ENCODE assay signal across 1 cellular context in genomic region chr6:26103770-26104456, GRCh38.
TF ChIP-seq lines count a peak whose summit lies in the region.

No MANE protein-coding gene starts in this region.

TF ChIP-seq in GM12878, 131 proteins besides CTCF, POLR2A, EP300 and RAD21 (continued from another document and continues in another):
- TF ChIP-seq IRF4 (IDR thresholded peaks at IDR 0.05; ENCODE audit: low read depth, low read length): peak; percentile 45; the same call in 1 of the 2 replicates
- peak; percentile 100 for TF ChIP-seq ZBED1 (IDR thresholded peaks at IDR 0.05; ENCODE audit: borderline replicate concordance)
- TF ChIP-seq TCF3 (IDR thresholded peaks at IDR 0.05; ENCODE audit: borderline replicate concordance, insufficient read depth, low read depth, low read length): peak; percentile 98
- peak; percentile 84 for TF ChIP-seq ZNF24 (IDR thresholded peaks at IDR 0.05)
- peak; percentile 88 for TF ChIP-seq FOXK2 (IDR thresholded peaks at IDR 0.05)
- TF ChIP-seq ZBTB40 (IDR thresholded peaks at IDR 0.05; ENCODE audit: borderline replicate concordance): peak; percentile 90; the same call in 1 of the 2 replicates
- TF ChIP-seq EZH2 (IDR thresholded peaks at IDR 0.05; ENCODE audit: borderline replicate concordance, control insufficient read depth, low read depth, low read length): no peak
- TF ChIP-seq HDGF (IDR thresholded peaks at IDR 0.05): no peak
- TF ChIP-seq JUNB (IDR thresholded peaks at IDR 0.05): peak; percentile 45; the same call in 1 of the 2 replicates
- TF ChIP-seq TCF7 (IDR thresholded peaks at IDR 0.05; ENCODE audit: borderline replicate concordance): peak; percentile 48; the same call in 1 of the 2 replicates
- peak; percentile 58 for TF ChIP-seq PBX3 (IDR thresholded peaks at IDR 0.05; ENCODE audit: insufficient replicate concordance, low read depth, low read length)
- TF ChIP-seq TARDBP (IDR thresholded peaks at IDR 0.05; ENCODE audit: borderline replicate concordance): no peak
- peak; percentile 73 to 85 for TF ChIP-seq IKZF2 (IDR thresholded peaks at IDR 0.05)
- TF ChIP-seq NFIC (IDR thresholded peaks at IDR 0.05; ENCODE audit: low read depth, low read length): peak; percentile 99
- TF ChIP-seq NFYA (IDR thresholded peaks at IDR 0.05; ENCODE audit: borderline replicate concordance, low read depth, low read length): no peak
- TF ChIP-seq CEBPB (IDR thresholded peaks at IDR 0.05; ENCODE audit: borderline replicate concordance in 1 of 2, low read depth in 2 of 2, low read length in 2 of 2): peak in 1 of 2 experiments; percentile 92; a peak in 1 of 4 replicates
- peak; percentile 59; the same call in 1 of the 2 replicates for TF ChIP-seq IRF3 (IDR thresholded peaks at IDR 0.05)
- TF ChIP-seq MTA2 (IDR thresholded peaks at IDR 0.05; ENCODE audit: low read depth): peak; percentile 47
- peak; percentile 83 for TF ChIP-seq CREM (IDR thresholded peaks at IDR 0.05; ENCODE audit: low read depth)
- TF ChIP-seq ZBTB33 (IDR thresholded peaks at IDR 0.05): peak; percentile 79
- peak; percentile 99 for TF ChIP-seq FOXM1 (IDR thresholded peaks at IDR 0.05; ENCODE audit: low read depth, low read length)
- peak; percentile 86 for TF ChIP-seq LARP7 (IDR thresholded peaks at IDR 0.05)
- TF ChIP-seq REST (IDR thresholded peaks at IDR 0.05; ENCODE audit: low read depth, low read length): no peak
- no peak for TF ChIP-seq ZNF592 (IDR thresholded peaks at IDR 0.05)
- TF ChIP-seq NFXL1 (IDR thresholded peaks at IDR 0.05; ENCODE audit: borderline replicate concordance): peak; percentile 95
- TF ChIP-seq RUNX3 (IDR thresholded peaks at IDR 0.05; ENCODE audit: low read length): peak; percentile 92
- peak; percentile 83 for TF ChIP-seq ZSCAN29 (IDR thresholded peaks at IDR 0.05)
- TF ChIP-seq STAT3 (IDR thresholded peaks at IDR 0.05; ENCODE audit: low read depth, low read length): 0 out of 2 replicates have a peak, but pooled peaks have one; percentile 27
- peak; percentile 59 for TF ChIP-seq ZNF622 (IDR thresholded peaks at IDR 0.05)
- peak; percentile 68; the same call in 1 of the 2 replicates for TF ChIP-seq GABPA (IDR thresholded peaks at IDR 0.05; ENCODE audit: low read depth)
- peak; percentile 76 for TF ChIP-seq CREB1 (IDR thresholded peaks at IDR 0.05; ENCODE audit: low read depth)
- TF ChIP-seq MXI1 (IDR thresholded peaks at IDR 0.05; ENCODE audit: low read depth, low read length): peak; percentile 93
- no peak for TF ChIP-seq USF1 (IDR thresholded peaks at IDR 0.05; ENCODE audit: borderline replicate concordance, extremely low read length, insufficient read depth, low read depth, low read length)
- TF ChIP-seq WRNIP1 (IDR thresholded peaks at IDR 0.05; ENCODE audit: borderline replicate concordance, low read depth, low read length): peak; percentile 86; the same call in 1 of the 2 replicates
- TF ChIP-seq ZNF207 (IDR thresholded peaks at IDR 0.05; ENCODE audit: borderline replicate concordance): peak; percentile 81
- peak; percentile 89 for TF ChIP-seq CHD1 (IDR thresholded peaks at IDR 0.05; ENCODE audit: low read depth, low read length)
- 0 out of 2 replicates have a peak, but pooled peaks have one; percentile 1 for TF ChIP-seq RFX5 (IDR thresholded peaks at IDR 0.05; ENCODE audit: low read depth, low read length)
- TF ChIP-seq PAX8 (IDR thresholded peaks at IDR 0.05): no peak
- TF ChIP-seq SMAD5 (IDR thresholded peaks at IDR 0.05; ENCODE audit: low read depth): peak; percentile 99
- peak; percentile 71; the same call in 1 of the 2 replicates for TF ChIP-seq EED (IDR thresholded peaks at IDR 0.05; ENCODE audit: low read depth)
- TF ChIP-seq SUPT20H (IDR thresholded peaks at IDR 0.05; ENCODE audit: borderline replicate concordance, control insufficient read depth, low read depth, low read length): no peak
- TF ChIP-seq NKRF (conservative IDR thresholded peaks at IDR 0.05): peak; percentile 84
